Comparison of ENCODE assay signal across 11 cellular contexts in genomic region chr10:35453855-35454532, GRCh38.
DNase-seq lines count a peak whose midpoint lies in the region; ATAC-seq and TF ChIP-seq lines count a peak whose summit lies in the region.
"Had no signal": no experiment of that assay in that cellular context is flagged by ENCODE, and none has a peak within 500 bp of the region (broad histone marks: within the 10 kb centered on the region; RNA-seq: fewer than 3 reads in every experiment).

No MANE protein-coding gene starts in this region.

- no peaks in the 10 kb centered on the region for H3K9me3 ChIP-seq in upper lobe of right lung
- H3K9me3 ChIP-seq: SJCRH30 had no signal

- H3K27me3 ChIP-seq in dorsolateral prefrontal cortex (no peaks in the 10 kb centered on the region), upper lobe of right lung (no peaks in the 10 kb centered on the region)
- H3K27me3 ChIP-seq: SJCRH30 had no signal

- H3K27ac Mint-ChIP-seq in activated T-cell treated with anti-CD3 and anti-CD28 coated beads, Interleukin-2, amount 50 U/mL, for 24 hours, result peak overlapping the region; percentile 44
- H3K27ac Mint-ChIP-seq: activated CD4-positive, alpha-beta memory T cell treated with anti-CD3 and anti-CD28 coated beads for 36 hours had no signal

- H3K4me3 ChIP-seq in dorsolateral prefrontal cortex (peak overlapping the region in 5 of 59 donors; percentile 3 to 41 (median 8)), upper lobe of right lung (no peak overlapping the region)
- H3K4me3 ChIP-seq: SJCRH30 had no signal

- TF ChIP-seq CTCF in dorsolateral prefrontal cortex (IDR thresholded peaks at IDR 0.05 in 54 of 56, conservative IDR thresholded peaks at IDR 0.05 in 2 of 56; ENCODE audit: low read depth in 1 of 56, partially characterized antibody in 56 of 56), result no peak
- no peak for TF ChIP-seq CTCF in upper lobe of right lung (IDR thresholded peaks at IDR 0.05)

- H3K27ac ChIP-seq in dorsolateral prefrontal cortex, result peak overlapping the region in 55 of 59 donors; percentile 15 to 100 (median 93)
- H3K27ac ChIP-seq in upper lobe of right lung, result peak overlapping the region; percentile 44
- H3K27ac ChIP-seq: SJCRH30 had no signal

- no peak for DNase-seq in activated T-cell treated with anti-CD3 and anti-CD28 coated beads, Interleukin-2, amount 50 U/mL, for 24 hours
- DNase-seq in activated T-cell treated with anti-CD3 and anti-CD28 coated beads for 4 hours, result no peak
- DNase-seq in dorsolateral prefrontal cortex, result no peak
- peak; percentile 64 to 77 for DNase-seq in lung microvascular endothelial cell (ENCODE audit: low read depth in 2 of 2)
- DNase-seq in upper lobe of right lung, result no peak
- DNase-seq: activated CD4-positive, alpha-beta memory T cell treated with anti-CD3 and anti-CD28 coated beads for 36 hours; NCI-H1092 treated with DMSO at 0.1 percent for 48 hours; SJCRH30 had no signal

- no peaks in the 10 kb centered on the region for H3K9me3 Mint-ChIP-seq in activated T-cell treated with anti-CD3 and anti-CD28 coated beads, Interleukin-2, amount 50 U/mL, for 24 hours
- H3K9me3 Mint-ChIP-seq: activated CD4-positive, alpha-beta memory T cell treated with anti-CD3 and anti-CD28 coated beads for 36 hours had no signal

- ATAC-seq in upper lobe of right lung (peak; percentile 54), GM19328 (IDR thresholded peaks at IDR 0.05; ENCODE audit: unreplicated experiment) (no peak), HG03432 (IDR thresholded peaks at IDR 0.05; ENCODE audit: unreplicated experiment) (no peak), GM18520 (IDR thresholded peaks at IDR 0.05; ENCODE audit: unreplicated experiment) (no peak)

- intact Hi-C loops in dorsolateral prefrontal cortex (cut with DNase I), result no loop called here
- intact Hi-C loops in upper lobe of right lung (cut with DNase I), result no loop called here

- H3K4me1 ChIP-seq in upper lobe of right lung, result peaks cover 56% of the 10 kb centered on the region

- no peaks in the 10 kb centered on the region for H3K36me3 ChIP-seq in upper lobe of right lung
- H3K36me3 ChIP-seq: SJCRH30 had no signal

- no peak overlapping the region for H3K4me3 Mint-ChIP-seq in activated T-cell treated with anti-CD3 and anti-CD28 coated beads, Interleukin-2, amount 50 U/mL, for 24 hours
- H3K4me3 Mint-ChIP-seq: activated CD4-positive, alpha-beta memory T cell treated with anti-CD3 and anti-CD28 coated beads for 36 hours had no signal

- peaks cover 2% of the 10 kb centered on the region for H3K36me3 Mint-ChIP-seq in activated T-cell treated with anti-CD3 and anti-CD28 coated beads, Interleukin-2, amount 50 U/mL, for 24 hours (ENCODE audit: low read depth)
- H3K36me3 Mint-ChIP-seq: activated CD4-positive, alpha-beta memory T cell treated with anti-CD3 and anti-CD28 coated beads for 36 hours had no signal

- no peaks in the 10 kb centered on the region for H3K27me3 Mint-ChIP-seq in activated T-cell treated with anti-CD3 and anti-CD28 coated beads, Interleukin-2, amount 50 U/mL, for 24 hours
- H3K27me3 Mint-ChIP-seq: activated CD4-positive, alpha-beta memory T cell treated with anti-CD3 and anti-CD28 coated beads for 36 hours had no signal

- H3K4me1 Mint-ChIP-seq in activated T-cell treated with anti-CD3 and anti-CD28 coated beads, Interleukin-2, amount 50 U/mL, for 24 hours (ENCODE audit: low read depth), result peaks cover 80% of the 10 kb centered on the region

Comparison
In these comparisons a context has a peak if more than half of its experiments do, and no peak if none do; other contexts are left out.
1. DNase-seq: peak in lung microvascular endothelial cell (2 of 2); none in activated T-cell treated with anti-CD3 and anti-CD28 coated beads, Interleukin-2, amount 50 U/mL, for 24 hours (single experiment), activated T-cell treated with anti-CD3 and anti-CD28 coated beads for 4 hours (single experiment), dorsolateral prefrontal cortex (0 of 10) and upper lobe of right lung (single experiment).